16 cellular contexts compared by ENCODE assay signal in genomic region chr18:10422731-10423130, GRCh38. TPM values are rescaled to one million over a fixed set of nuclear protein-coding genes. Genes with fewer than 3 reads are reported as not detected.
"Had no signal": no experiment of that assay in that cellular context is flagged by ENCODE, and none has a peak within 500 bp of the region (broad histone marks: within the 10 kb centered on the region; RNA-seq: fewer than 3 reads in every experiment).

No MANE protein-coding gene starts in this region.

- H3K36me3 ChIP-seq: gastrocnemius medialis, neutrophil, stomach had no signal

- H3K27ac ChIP-seq: coronary artery, gastrocnemius medialis, neutrophil, stomach had no signal

- H3K4me3 Mint-ChIP-seq: naive thymus-derived CD4-positive, alpha-beta T cell; nephron progenitor cell had no signal

- DNase-seq: effector CD4-positive, alpha-beta T cell; gastrocnemius medialis; islet precursor cell; left colon; naive thymus-derived CD4-positive, alpha-beta T cell; nephron progenitor cell; stimulated activated CD4-positive, alpha-beta T cell treated with anti-CD3 and anti-CD28 coated beads, Interleukin-2, amount 100 ng/mL, for 24 hours; stimulated activated CD4-positive, alpha-beta T cell treated with anti-CD3 and anti-CD28 coated beads, Interleukin-4, amount 100 ng/mL, for 4 hours; stimulated activated naive CD4-positive, alpha-beta T cell; stomach; substantia nigra; trophoblast cell had no signal

- H3K9me3 ChIP-seq: gastrocnemius medialis, neutrophil, stomach had no signal

- H3K27me3 ChIP-seq: stomach had no signal

- H3K4me3 ChIP-seq: coronary artery, gastrocnemius medialis, stomach had no signal

- H3K36me3 Mint-ChIP-seq: naive thymus-derived CD4-positive, alpha-beta T cell had no signal

- ATAC-seq: gastrocnemius medialis; left colon; naive thymus-derived CD4-positive, alpha-beta T cell had no signal

- H3K27ac Mint-ChIP-seq: naive thymus-derived CD4-positive, alpha-beta T cell; nephron progenitor cell had no signal

- H3K4me1 ChIP-seq: gastrocnemius medialis had no signal

RNA-seq across cellular contexts. Expression of gene APCDD1, which starts 31.7 kb away (rescaled TPM):
- total RNA-seq: dermis microvascular lymphatic vessel endothelial cell, lung microvascular endothelial cell had no signal
- polyA plus RNA-seq: naive thymus-derived CD4-positive, alpha-beta T cell had no signal
